Comparison of ENCODE assay signal across 10 cellular contexts in genomic region chr2:234823877-234824376, GRCh38.
A peak's percentile ranks its signal among the peaks of the same experiment; 100 is the strongest.
DNase-seq lines count a peak whose midpoint lies in the region; ATAC-seq and TF ChIP-seq lines count a peak whose summit lies in the region.
"Had no signal": no experiment of that assay in that cellular context is flagged by ENCODE, and none has a peak within 500 bp of the region (broad histone marks: within the 10 kb centered on the region; RNA-seq: fewer than 3 reads in every experiment).

No MANE protein-coding gene starts in this region.

- TF ChIP-seq POLR2A in HCT116 (IDR thresholded peaks at IDR 0.05; ENCODE audit: borderline replicate concordance, extremely low read depth, insufficient read depth, insufficient read length) = no peak

- H3K27me3 Mint-ChIP-seq in T-helper 2 cell treated with Interferon-gamma antibody and Interleukin-4, amounts not matched to agents 5 μg/mL and 100 μg/mL, for 36 hours (ENCODE audit: low read depth) = peaks cover 2% of the 10 kb centered on the region

- H3K27ac ChIP-seq in HCT116 (ENCODE audit: low read depth, low read length) (no peak overlapping the region), brain microvascular endothelial cell (peak overlapping the region; percentile 88)

- no peak overlapping the region for H2AFZ ChIP-seq in HCT116 (ENCODE audit: low read depth, low read length, poor library complexity, severe bottlenecking)

- POLR2A ChIA-PET in HCT116 (lab: Charles Lee) = no interaction called here

- H4K20me1 ChIP-seq in HCT116 (ENCODE audit: insufficient read depth) = no peaks in the 10 kb centered on the region

- H3K36me3 ChIP-seq in HCT116 (ENCODE audit: control insufficient read depth in 1 of 2, insufficient read depth in 2 of 2, low read length in 2 of 2) (no peaks in the 10 kb centered on the region), brain microvascular endothelial cell (replicated peaks) (no peaks in the 10 kb centered on the region)

- H3K4me3 ChIP-seq in HCT116 (replicated peaks in 1 of 2; ENCODE audit: low read depth in 1 of 2, low read length in 2 of 2) (no peak overlapping the region), brain microvascular endothelial cell (ENCODE audit: low read depth, low read length) (no peak overlapping the region)

- ATAC-seq in HCT116 (peak; percentile 27; the same call in 1 of the 2 replicates), GM19324 (IDR thresholded peaks at IDR 0.05; ENCODE audit: low FRiP score, unreplicated experiment) (no peak)

- H3K4me2 ChIP-seq in HCT116 (ENCODE audit: low read length) = peak overlapping the region; percentile 29; the same call in 1 of the 2 replicates

- H3K4me3 Mint-ChIP-seq in T-helper 2 cell treated with Interferon-gamma antibody and Interleukin-4, amounts not matched to agents 5 μg/mL and 100 μg/mL, for 36 hours = no peak overlapping the region

- H3K79me2 ChIP-seq in HCT116 (ENCODE audit: insufficient read depth, low read length) = no peaks in the 10 kb centered on the region

- H3K4me1 Mint-ChIP-seq in T-helper 2 cell treated with Interferon-gamma antibody and Interleukin-4, amounts not matched to agents 5 μg/mL and 100 μg/mL, for 36 hours (ENCODE audit: low read depth) = no peaks in the 10 kb centered on the region

- H3K4me1 ChIP-seq in HCT116 (ENCODE audit: control insufficient read depth in 1 of 2, insufficient read depth in 2 of 2, low read length in 2 of 2) = peaks cover 0 to 9% of the 10 kb centered on the region in 2 experiments; a peak in 3 of 4 replicates

- H3K27me3 ChIP-seq in HCT116 (ENCODE audit: insufficient read depth, low read length) = no peaks in the 10 kb centered on the region
- H3K27me3 ChIP-seq in brain microvascular endothelial cell (replicated peaks) = no peaks in the 10 kb centered on the region

- TF ChIP-seq RAD21 in HCT116 (IDR thresholded peaks at IDR 0.05; ENCODE audit: low read depth) = no peak

- CTCF ChIA-PET in HCT116 (lab: Charles Lee) = no interaction called here

- H3K9me2 ChIP-seq in HCT116 (ENCODE audit: insufficient read depth) = no peaks in the 10 kb centered on the region

- no peaks in the 10 kb centered on the region for H3K9me3 Mint-ChIP-seq in T-helper 2 cell treated with Interferon-gamma antibody and Interleukin-4, amounts not matched to agents 5 μg/mL and 100 μg/mL, for 36 hours

- RAD21 ChIA-PET in HCT116 (lab: Charles Lee; ENCODE audit: low non-redundant PET in 1 of 2, low total read pairs in 2 of 2, uncharacterized antibody in 2 of 2, unreplicated experiment in 2 of 2) = no interaction called here

- H3K27ac Mint-ChIP-seq in T-helper 2 cell treated with Interferon-gamma antibody and Interleukin-4, amounts not matched to agents 5 μg/mL and 100 μg/mL, for 36 hours = no peak overlapping the region

- no peak for DNase-seq in HCT116 (ENCODE audit: low read depth, low spot score)
- peak; percentile 94 for DNase-seq in brain microvascular endothelial cell
- peak; percentile 69 for DNase-seq in iPS-NIHi11 (ENCODE audit: low spot score)
- peak; percentile 70 for DNase-seq in smooth muscle cell of the brain vasculature (ENCODE audit: low read depth, low spot score)
- DNase-seq in T-helper 2 cell treated with Interferon-gamma antibody and Interleukin-4, amounts not matched to agents 5 μg/mL and 100 μg/mL, for 36 hours (ENCODE audit: low spot score) = no peak
- no peak for DNase-seq in activated gamma-delta T cell treated with Interleukin-2 at 50 U/mL for 16 hours
- no peak for DNase-seq in NCI-H1930 (lab: John Stamatoyannopoulos, UW)
- DNase-seq: activated naive CD4-positive, alpha-beta T cell treated with anti-CD3 and anti-CD28 coated beads, Interleukin-2, amount 50 U/mL, for 16 hours; T-helper 2 cell had no signal

- intact Hi-C loops in HCT116 (cut with micrococcal nuclease) = no loop called here

- TF ChIP-seq CTCF in HCT116 (IDR thresholded peaks at IDR 0.05 in 2 of 3, conservative IDR thresholded peaks at IDR 0.05 in 1 of 3; ENCODE audit: borderline replicate concordance in 1 of 3, insufficient read depth in 1 of 3, low read depth in 2 of 3, low read length in 2 of 3) (no peak), brain microvascular endothelial cell (IDR thresholded peaks at IDR 0.05; ENCODE audit: low read depth, low read length, missing control alignments) (no peak)

- H3K9me3 ChIP-seq in HCT116 (ENCODE audit: control insufficient read depth in 1 of 2, insufficient read depth in 1 of 2, low read depth in 1 of 2, low read length in 2 of 2) = no peaks in the 10 kb centered on the region

- in situ Hi-C loops in brain microvascular endothelial cell (cut with HindIII; ENCODE audit: low pct_ligation_motif_present, low sequenced_read_pairs) = no loop called here

- no peaks in the 10 kb centered on the region for H3K36me3 Mint-ChIP-seq in T-helper 2 cell treated with Interferon-gamma antibody and Interleukin-4, amounts not matched to agents 5 μg/mL and 100 μg/mL, for 36 hours (ENCODE audit: low read depth)

- H3K9ac ChIP-seq in HCT116 (ENCODE audit: low read length) = no peak overlapping the region

- BruUV-seq in HCT116 (replicated peaks; lab: Mats Ljungman, UMichigan) = no TSS peak

TF ChIP-seq in HCT116, 20 proteins besides CTCF, POLR2A, EP300 and RAD21:
- TF ChIP-seq ZNF274 (IDR thresholded peaks at IDR 0.05; ENCODE audit: low read depth, low read length) (no peak), ZFX (IDR thresholded peaks at IDR 0.05) (no peak), POLR2AphosphoS5 (IDR thresholded peaks at IDR 0.05; ENCODE audit: low read depth, low read length) (no peak), EGR1 (IDR thresholded peaks at IDR 0.05; ENCODE audit: low read depth) (no peak), YY1 (IDR thresholded peaks at IDR 0.05; ENCODE audit: extremely low read depth, insufficient replicate concordance, low read depth, low read length) (no peak), JUND (IDR thresholded peaks at IDR 0.05) (peak; percentile 24; the same call in 1 of the 2 replicates), MAX (IDR thresholded peaks at IDR 0.05) (peak; percentile 36; the same call in 1 of the 2 replicates), ZBTB33 (IDR thresholded peaks at IDR 0.05; ENCODE audit: extremely low read depth, insufficient replicate concordance, low read length) (no peak), SRF (IDR thresholded peaks at IDR 0.05; ENCODE audit: low read depth) (no peak)

Comparison
In these comparisons a context has a peak if more than half of its experiments do, and no peak if none do; other contexts are left out.
1. DNase-seq: peak in brain microvascular endothelial cell (single experiment), iPS-NIHi11 (single experiment) and smooth muscle cell of the brain vasculature (single experiment); none in HCT116 (single experiment), T-helper 2 cell treated with Interferon-gamma antibody and Interleukin-4, amounts not matched to agents 5 μg/mL and 100 μg/mL, for 36 hours (single experiment), activated gamma-delta T cell treated with Interleukin-2 at 50 U/mL for 16 hours (single experiment) and NCI-H1930 (0 of 2).